Comparison of ENCODE assay signal across 8 cellular contexts in genomic region chr1:23544444-23545389, GRCh38. TPM values are rescaled to one million over a fixed set of nuclear protein-coding genes. Genes with fewer than 3 reads are reported as not detected.
DNase-seq lines count a peak whose midpoint lies in the region; ATAC-seq, FAIRE-seq and TF ChIP-seq lines count a peak whose summit lies in the region.

No MANE protein-coding gene starts in this region.

- DNase-seq in CD1c-positive myeloid dendritic cell (ENCODE audit: extremely low spot score) (peak; percentile 84), HS-27A (ENCODE audit: low read depth) (peak; percentile 72), NCI-H82 treated with DMSO at 0.1 percent for 48 hours (lab: John Stamatoyannopoulos, UW; ENCODE audit: unreplicated experiment) (peak; percentile 78), endothelial cell of umbilical vein (ENCODE audit: low read depth, low spot score) (peak; percentile 77), mucosa of gallbladder (ENCODE audit: low spot score) (peak; percentile 76)
- peak; percentile 24 for DNase-seq in activated CD8-positive, alpha-beta memory T cell treated with anti-CD3 and anti-CD28 coated beads, Interleukin-2, amount 50 U/mL, for 24 hours (ENCODE audit: extremely low read depth)
- DNase-seq in stimulated activated naive CD8-positive, alpha-beta T cell treated with anti-CD3 and anti-CD28 coated beads, Interleukin-15, Interleukin-2, amounts not matched to agents 100 U/mL and 50 U/mL, for 24 hours = peak; percentile 81

- CTCF ChIA-PET in endothelial cell of umbilical vein (lab: Charles Lee) = interaction anchor here (0.6 to 24.8 kb wide), 18 partner anchors 9 to 410 kb away, joined by 3 to 1069 read pairs (median 4); partner anchors contain the start of gene ID3

- TF ChIP-seq POLR2A in endothelial cell of umbilical vein (IDR thresholded peaks at IDR 0.05; ENCODE audit: low read depth, low read length) = no peak

- H3K4me2 ChIP-seq in endothelial cell of umbilical vein (ENCODE audit: insufficient read depth, low read length) = no peak overlapping the region

- H3K4me3 ChIP-seq in endothelial cell of umbilical vein (replicated peaks in 1 of 3; ENCODE audit: insufficient read depth in 1 of 3, low read depth in 1 of 3, low read length in 3 of 3) = no peak overlapping the region

- no peaks in the 10 kb centered on the region for H3K9me3 ChIP-seq in endothelial cell of umbilical vein (replicated peaks; ENCODE audit: control insufficient read depth, insufficient read depth, low read length)

- no peaks in the 10 kb centered on the region for H3K9me1 ChIP-seq in endothelial cell of umbilical vein (replicated peaks; ENCODE audit: control insufficient read depth, extremely low read depth, insufficient read depth, low read length)

- dilution Hi-C loops in endothelial cell of umbilical vein (cut with MboI; ENCODE audit: extremely low pct_ligation_motif_present, low sequenced_read_pairs) = no loop called here

- H4K20me1 ChIP-seq in endothelial cell of umbilical vein (replicated peaks; ENCODE audit: control insufficient read depth, extremely low read depth, insufficient read depth, low read length) = no peaks in the 10 kb centered on the region

- H3K36me3 ChIP-seq in endothelial cell of umbilical vein (ENCODE audit: control insufficient read depth in 2 of 2, extremely low read depth in 1 of 2, insufficient read depth in 2 of 2, low read length in 2 of 2) = no peaks in the 10 kb centered on the region

- POLR2A ChIA-PET in endothelial cell of umbilical vein (lab: Charles Lee) = interaction anchor here (1.3 kb wide), 1 partner anchor 92 kb away, joined by 4 read pairs; no protein-coding TSS in a partner anchor

- intact Hi-C loops in endothelial cell of umbilical vein (cut with micrococcal nuclease) = loop anchor here (1.0 kb wide), 3 partner anchors 93 to 207 kb away; no protein-coding TSS in a partner anchor

- no peaks in the 10 kb centered on the region for H3K27me3 ChIP-seq in endothelial cell of umbilical vein (ENCODE audit: control insufficient read depth in 2 of 2, insufficient read depth in 2 of 2, low read length in 2 of 2)

- no peak overlapping the region for H3K27ac ChIP-seq in endothelial cell of umbilical vein (ENCODE audit: insufficient read depth, low read depth, low read length)

- H3K4me1 ChIP-seq in endothelial cell of umbilical vein (ENCODE audit: control insufficient read depth, extremely low read depth, insufficient read depth, low read length) = peaks cover 12% of the 10 kb centered on the region

- no peak overlapping the region for H2AFZ ChIP-seq in endothelial cell of umbilical vein (ENCODE audit: low read depth, low read length)

- peak; percentile 92 for FAIRE-seq in endothelial cell of umbilical vein (lab: Jason Lieb, UNC)

- no peaks in the 10 kb centered on the region for H3K79me2 ChIP-seq in endothelial cell of umbilical vein (ENCODE audit: control insufficient read depth, insufficient read depth, low read length)

- H3K9ac ChIP-seq in endothelial cell of umbilical vein (replicated peaks; ENCODE audit: extremely low read depth, insufficient read depth, low read length) = no peak overlapping the region

- BruUV-seq in endothelial cell of umbilical vein (replicated peaks; lab: Mats Ljungman, UMichigan) = no TSS peak

- ATAC-seq in stimulated activated naive CD8-positive, alpha-beta T cell treated with anti-CD3 and anti-CD28 coated beads, Interleukin-15, Interleukin-2, amounts not matched to agents 100 U/mL and 50 U/mL, for 24 hours = peak; percentile 58
- ATAC-seq in HG03159 (IDR thresholded peaks at IDR 0.05; ENCODE audit: unreplicated experiment) = no peak

- peak; percentile 82 to 86 for TF ChIP-seq CTCF in endothelial cell of umbilical vein (IDR thresholded peaks at IDR 0.05; ENCODE audit: extremely low read depth in 1 of 2, insufficient read depth in 1 of 2, low read depth in 1 of 2, low read length in 2 of 2)

TF ChIP-seq in endothelial cell of umbilical vein, 7 proteins besides CTCF, POLR2A, EP300 and RAD21:
- no peak for TF ChIP-seq FOS (IDR thresholded peaks at IDR 0.05; ENCODE audit: borderline replicate concordance, insufficient read depth, low read length)
- TF ChIP-seq EZH2 (IDR thresholded peaks at IDR 0.05; ENCODE audit: borderline replicate concordance, low read depth, low read length, severe bottlenecking) = no peak
- no peak for TF ChIP-seq POLR2AphosphoS5 (IDR thresholded peaks at IDR 0.05; ENCODE audit: insufficient read depth, low read depth, low read length)
- TF ChIP-seq MAX (IDR thresholded peaks at IDR 0.05; ENCODE audit: insufficient read depth, insufficient read length) = no peak
- no peak for TF ChIP-seq GATA2 (IDR thresholded peaks at IDR 0.05; ENCODE audit: insufficient read depth, insufficient read length, low read depth, low read length)
- TF ChIP-seq JUN (IDR thresholded peaks at IDR 0.05; ENCODE audit: borderline replicate concordance, insufficient read depth, insufficient read length, low read depth) = no peak
- no peak for TF ChIP-seq MYC (IDR thresholded peaks at IDR 0.05; ENCODE audit: low read depth, low read length)

RNA-seq across cellular contexts. Expression of gene E2F2, which starts 13.7 kb away (rescaled TPM):
- 5.0 and 5.6 TPM in 2 replicates for total RNA-seq in endothelial cell of umbilical vein
- 0.83 and 1.1 TPM in 2 replicates for polyA plus RNA-seq in endothelial cell of umbilical vein
- polyA plus RNA-seq in endothelial cell of umbilical vein (2011; cell fraction: cytosol; rRNA removed) = 0.95 and 1.2 TPM in 2 replicates
- 1.9 and 2.0 TPM in 2 replicates for polyA plus RNA-seq in endothelial cell of umbilical vein (2011; cell fraction: nucleus; rRNA removed)
- 1.1 and 1.6 TPM in 2 replicates for polyA plus RNA-seq in endothelial cell of umbilical vein (2012)
- polyA minus RNA-seq in endothelial cell of umbilical vein = 1.5 and 1.9 TPM in 2 replicates
- polyA minus RNA-seq in endothelial cell of umbilical vein (2011; cell fraction: cytosol; rRNA and poly(A)+ RNA removed) = 11.7 TPM
- polyA minus RNA-seq in endothelial cell of umbilical vein (2011; cell fraction: nucleus; rRNA and poly(A)+ RNA removed) = 1.6 and 2.9 TPM in 2 replicates
- 0.46 TPM for total RNA-seq in mucosa of gallbladder

RNA-seq across cellular contexts. Expression of gene ID3, which starts 14.6 kb away (rescaled TPM):
- total RNA-seq in endothelial cell of umbilical vein (277 and 310 TPM in 2 replicates), mucosa of gallbladder (48.9 TPM)
- 783 and 971 TPM in 2 replicates for polyA plus RNA-seq in endothelial cell of umbilical vein
- 696 and 743 TPM in 2 replicates for polyA plus RNA-seq in endothelial cell of umbilical vein (2011; cell fraction: cytosol; rRNA removed)
- 934 and 1,004 TPM in 2 replicates for polyA plus RNA-seq in endothelial cell of umbilical vein (2011; cell fraction: nucleus; rRNA removed)
- 264 and 295 TPM in 2 replicates for polyA plus RNA-seq in endothelial cell of umbilical vein (2012)
- polyA minus RNA-seq in endothelial cell of umbilical vein = 160 and 202 TPM in 2 replicates
- 421 TPM for polyA minus RNA-seq in endothelial cell of umbilical vein (2011; cell fraction: cytosol; rRNA and poly(A)+ RNA removed)
- 377 and 561 TPM in 2 replicates for polyA minus RNA-seq in endothelial cell of umbilical vein (2011; cell fraction: nucleus; rRNA and poly(A)+ RNA removed)

Comparison
In these comparisons a context has a peak if more than half of its experiments do, and no peak if none do; other contexts are left out.
1. DNase-seq: peak in every context shown above with its lines; median percentile 84 in CD1c-positive myeloid dendritic cell; 81 in stimulated activated naive CD8-positive, alpha-beta T cell treated with anti-CD3 and anti-CD28 coated beads, Interleukin-15, Interleukin-2, amounts not matched to agents 100 U/mL and 50 U/mL, for 24 hours; 78 in NCI-H82 treated with DMSO at 0.1 percent for 48 hours; 77 in endothelial cell of umbilical vein; 76 in mucosa of gallbladder; 72 in HS-27A; 24 in activated CD8-positive, alpha-beta memory T cell treated with anti-CD3 and anti-CD28 coated beads, Interleukin-2, amount 50 U/mL, for 24 hours.